ENCODE assay signal across 12 cellular contexts in the genomic region with DNA sequence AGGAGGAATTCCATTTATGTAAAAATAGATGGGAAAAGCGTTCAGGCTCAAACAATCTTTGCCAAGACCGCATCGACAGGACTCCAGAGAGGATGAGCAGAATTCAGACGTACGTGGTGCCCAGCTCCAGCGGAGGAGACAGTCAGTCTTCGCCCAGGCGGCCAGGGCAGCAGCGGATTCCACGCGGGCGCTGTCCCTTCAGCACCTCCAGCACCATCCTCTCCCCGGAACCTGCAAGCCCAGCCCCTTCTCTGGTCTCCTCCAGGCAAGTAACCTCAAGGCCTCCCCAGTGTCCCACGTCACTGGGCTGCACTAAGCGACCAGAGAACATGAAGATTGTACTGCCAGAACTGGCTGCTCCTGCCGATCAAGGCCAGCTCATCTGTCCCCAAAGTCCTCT. TPM values are rescaled to one million over a fixed set of nuclear protein-coding genes. Genes with fewer than 3 reads are reported as not detected.
DNase-seq lines count a peak whose midpoint lies in the region; ATAC-seq, FAIRE-seq and TF ChIP-seq lines count a peak whose summit lies in the region.
"Had no signal": no experiment of that assay in that cellular context is flagged by ENCODE, and none has a peak within 500 bp of the region (broad histone marks: within the 10 kb centered on the region; RNA-seq: fewer than 3 reads in every experiment).

No MANE protein-coding gene starts in this region.

- in situ Hi-C loops in Caki2 (cut with HindIII; ENCODE audit: low pct_unique_long_range_greater_than_20kb, low sequenced_read_pairs), result no loop called here

- H3K4me1 Mint-ChIP-seq in brain, result peaks cover 31% of the 10 kb centered on the region

- H3K27ac Mint-ChIP-seq in brain, result peak overlapping the region in 4 of 5 experiments; percentile 66 to 92 (median 84)

- no peak for FAIRE-seq in HTR-8/SVneo (lab: Jason Lieb, UNC)
- FAIRE-seq: endothelial cell of umbilical vein, TTC549 had no signal

- H3K4me3 Mint-ChIP-seq in brain, result peak overlapping the region; percentile 33 to 59 (median 43)

- no peak for TF ChIP-seq CTCF in brain (conservative IDR thresholded peaks at IDR 0.05)

- DNase-seq in Caki2 (ENCODE audit: low read depth) (peak; percentile 60), HTR-8/SVneo (ENCODE audit: insufficient read length, low spot score) (peak; percentile 67), lung microvascular endothelial cell (ENCODE audit: low read depth in 2 of 2) (peak; percentile 10 to 24), NCI-H1694 treated with DMSO at 0.1 percent for 48 hours (lab: John Stamatoyannopoulos, UW) (no peak), DMS 273 treated with DMSO at 0.1 percent for 48 hours (lab: John Stamatoyannopoulos, UW) (no peak), HCEC 1CT (no peak)
- DNase-seq: NCI-H526, sigmoid colon had no signal

- peaks cover 0 to 2% (median 0%) of the 10 kb centered on the region in 5 experiments for H3K9me3 Mint-ChIP-seq in brain

- no peak for ATAC-seq in GM21423 (IDR thresholded peaks at IDR 0.05; ENCODE audit: unreplicated experiment)

- H3K36me3 Mint-ChIP-seq in brain, result no peaks in the 10 kb centered on the region

- H3K27me3 Mint-ChIP-seq in brain, result peaks cover 7% of the 10 kb centered on the region

RNA-seq across cellular contexts. Expression of gene KCNQ2, which starts 2.8 kb away (rescaled TPM):
- total RNA-seq in Caki2 (2014; rRNA removed; shearing (Covaris generic); ENCODE audit: low replicate concordance), result 10.0 TPM in 1 of 2 replicates, not detected in the other
- polyA plus RNA-seq in brain (ENCODE audit: insufficient read depth, low read depth, low replicate concordance), result 100 TPM
- not detected in 2 replicates for total RNA-seq in lung microvascular endothelial cell
- total RNA-seq: endothelial cell of umbilical vein had no signal
- polyA plus RNA-seq: endothelial cell of umbilical vein had no signal

RNA-seq across cellular contexts. Expression of gene EEF1A2, which starts 23.7 kb away (rescaled TPM):
- 249 and 281 TPM in 2 replicates for total RNA-seq in Caki2 (2014; rRNA removed; shearing (Covaris generic); ENCODE audit: low replicate concordance)
- 1,308 TPM for polyA plus RNA-seq in brain (ENCODE audit: insufficient read depth, low read depth, low replicate concordance)
- 5.2 and 14.8 TPM in 2 replicates for total RNA-seq in lung microvascular endothelial cell

RNA-seq across cellular contexts. Expression of gene PPDPF, which starts 45.4 kb away (rescaled TPM):
- total RNA-seq in Caki2 (2014; rRNA removed; shearing (Covaris generic); ENCODE audit: low replicate concordance), result 35.9 and 103 TPM in 2 replicates
- polyA plus RNA-seq in brain (ENCODE audit: insufficient read depth, low read depth, low replicate concordance), result 1,213 TPM
- total RNA-seq in lung microvascular endothelial cell, result 16.3 and 21.2 TPM in 2 replicates

Comparison
In these comparisons a context has a peak if more than half of its experiments do, and no peak if none do; other contexts are left out.
1. DNase-seq: peak in Caki2 (single experiment), HTR-8/SVneo (single experiment) and lung microvascular endothelial cell (2 of 2); none in NCI-H1694 treated with DMSO at 0.1 percent for 48 hours (single experiment), DMS 273 treated with DMSO at 0.1 percent for 48 hours (single experiment) and HCEC 1CT (single experiment).
2. RNA of gene EEF1A2, which starts 23.7 kb away (total RNA-seq): 249 to 281 TPM in Caki2; 5.2 to 14.8 TPM in lung microvascular endothelial cell; every median in the first group is over 10 times any median in the second.